Comparison of ENCODE assay signal across 14 cellular contexts in genomic region chr2:73938761-73939352, GRCh38. TPM values are rescaled to one million over a fixed set of nuclear protein-coding genes. Genes with fewer than 3 reads are reported as not detected.
DNase-seq lines count a peak whose midpoint lies in the region; ATAC-seq, FAIRE-seq and TF ChIP-seq lines count a peak whose summit lies in the region.
"Had no signal": no experiment of that assay in that cellular context is flagged by ENCODE, and none has a peak within 500 bp of the region (broad histone marks: within the 10 kb centered on the region; RNA-seq: fewer than 3 reads in every experiment).

No MANE protein-coding gene starts in this region.

- no peaks in the 10 kb centered on the region for H3K27me3 ChIP-seq in suprapubic skin
- H3K27me3 ChIP-seq in HepG2 (ENCODE audit: control insufficient read depth in 1 of 2, insufficient read depth in 2 of 2, low read length in 2 of 2), result no peaks in the 10 kb centered on the region
- H3K27me3 ChIP-seq: ovary, upper lobe of right lung had no signal

- no peak overlapping the region for H3K9ac ChIP-seq in HepG2 (ENCODE audit: insufficient read depth, low read depth, low read length)

- TF ChIP-seq RAD21 in HepG2 (CRISPR knock-in tag; IDR thresholded peaks at IDR 0.05), result no peak

- TF ChIP-seq EP300 in suprapubic skin (IDR thresholded peaks at IDR 0.05) (no peak), HepG2 (IDR thresholded peaks at IDR 0.05; ENCODE audit: low read depth in 2 of 2, low read length in 2 of 2) (no peak), HepG2 (CRISPR knock-in tag; IDR thresholded peaks at IDR 0.05; ENCODE audit: borderline replicate concordance) (no peak)

- H4K20me1 ChIP-seq in HepG2 (ENCODE audit: insufficient read depth, low read length), result peaks cover 14% of the 10 kb centered on the region

- H3K9me3 ChIP-seq in suprapubic skin (no peaks in the 10 kb centered on the region), HepG2 (ENCODE audit: low read length) (no peaks in the 10 kb centered on the region)
- H3K9me3 ChIP-seq: ovary, upper lobe of right lung had no signal

- intact Hi-C loops in activated CD8-positive, alpha-beta T cell treated with anti-CD3 and anti-CD28 coated beads for 36 hours (cut with micrococcal nuclease), result loop anchor here (2.0 kb wide), 1 partner anchor 48 kb away; no protein-coding TSS in a partner anchor
- intact Hi-C loops in HepG2 (cut with micrococcal nuclease; ENCODE audit: unreplicated experiment), result no loop called here

- POLR2A ChIA-PET in activated CD8-positive, alpha-beta T cell treated with anti-CD3 and anti-CD28 coated beads for 36 hours (lab: Charles Lee), result interaction anchor here (0.8 to 2.0 kb wide), 5 partner anchors 9 to 47 kb away, joined by 3 to 7 read pairs (median 4); no protein-coding TSS in a partner anchor
- POLR2A ChIA-PET in HepG2 (lab: Yijun Ruan, JAX), result no interaction called here

- peaks cover 26% of the 10 kb centered on the region for H3K36me3 Mint-ChIP-seq in activated naive CD4-positive, alpha-beta T cell treated with anti-CD3 and anti-CD28 coated beads, Interleukin-2, amount 50 U/mL, for 24 hours
- H3K36me3 Mint-ChIP-seq in activated CD8-positive, alpha-beta T cell treated with anti-CD3 and anti-CD28 coated beads for 36 hours (ENCODE audit: low read depth), result peaks cover 68% of the 10 kb centered on the region

- peaks cover 68% of the 10 kb centered on the region for H3K79me2 ChIP-seq in HepG2 (ENCODE audit: insufficient read depth, low read length)

- no TSS peak for BruUV-seq in HepG2 (replicated peaks; lab: Mats Ljungman, UMichigan)

- no peak for DNase-seq in activated naive CD4-positive, alpha-beta T cell treated with anti-CD3 and anti-CD28 coated beads, Interleukin-2, amount 50 U/mL, for 16 hours
- DNase-seq in activated CD8-positive, alpha-beta T cell treated with anti-CD3 and anti-CD28 coated beads for 36 hours, result peak; percentile 25
- DNase-seq in fibroblast of peridontal ligament (ENCODE audit: extremely low read depth) (peak; percentile 82), suprapubic skin (ENCODE audit: low spot score in 2 of 2) (no peak), HepG2 (ENCODE audit: low spot score) (no peak)
- no peak for DNase-seq in NK-92 treated with Interleukin-12 subunit alpha and Interleukin-12 subunit beta, amount 100 ng/mL, for 24 hours (lab: John Stamatoyannopoulos, UW)
- DNase-seq: effector CD4-positive, alpha-beta T cell; NCI-H69; ovary had no signal

- CTCF ChIA-PET in activated CD8-positive, alpha-beta T cell treated with anti-CD3 and anti-CD28 coated beads for 36 hours (lab: Charles Lee), result interaction anchor here (0.8 to 2.1 kb wide), 10 partner anchors 25 to 210 kb away, joined by 3 to 9 read pairs (median 4); no protein-coding TSS in a partner anchor
- CTCF ChIA-PET in HepG2 (lab: Yijun Ruan, JAX; ENCODE audit: low intra/inter-chr PET ratio, low total read pairs), result no interaction called here

- in situ Hi-C loops in HepG2 (cut with HindIII; ENCODE audit: extremely low pct_ligation_motif_present, low pct_unique_long_range_greater_than_20kb), result no loop called here

- H3K27ac ChIP-seq in suprapubic skin (peak overlapping the region; percentile 3), HepG2 (ENCODE audit: extremely low read length, insufficient read depth, low read length) (no peak overlapping the region)
- H3K27ac ChIP-seq: ovary, upper lobe of right lung had no signal

- peak overlapping the region; percentile 36 for H3K4me3 Mint-ChIP-seq in activated naive CD4-positive, alpha-beta T cell treated with anti-CD3 and anti-CD28 coated beads, Interleukin-2, amount 50 U/mL, for 24 hours
- H3K4me3 Mint-ChIP-seq in activated CD8-positive, alpha-beta T cell treated with anti-CD3 and anti-CD28 coated beads for 36 hours, result no peak overlapping the region
- H3K4me3 Mint-ChIP-seq: CD14-positive monocyte; T-helper 1 cell treated with Interleukin-12 subunit alpha and Interleukin-12 subunit beta and Interleukin-4 antibody, amounts not matched to agents 30 μg/mL and 1 μg/mL, for 36 hours had no signal

- no peak overlapping the region for H3K4me2 ChIP-seq in HepG2 (ENCODE audit: low read depth, low read length)

- H3K27me3 Mint-ChIP-seq in activated naive CD4-positive, alpha-beta T cell treated with anti-CD3 and anti-CD28 coated beads, Interleukin-2, amount 50 U/mL, for 24 hours, result no peaks in the 10 kb centered on the region
- no peaks in the 10 kb centered on the region for H3K27me3 Mint-ChIP-seq in activated CD8-positive, alpha-beta T cell treated with anti-CD3 and anti-CD28 coated beads for 36 hours

- FAIRE-seq in HepG2 (lab: Jason Lieb, UNC), result no peak

- H2AFZ ChIP-seq in HepG2 (ENCODE audit: low read length), result no peak overlapping the region

- peaks cover 3% of the 10 kb centered on the region for H3K36me3 ChIP-seq in suprapubic skin
- peaks cover 13 to 66% of the 10 kb centered on the region in 2 experiments for H3K36me3 ChIP-seq in HepG2 (replicated peaks in 1 of 2; ENCODE audit: control insufficient read depth in 1 of 2, insufficient read depth in 2 of 2, low read length in 2 of 2)
- H3K36me3 ChIP-seq: ovary had no signal

- TF ChIP-seq POLR2A in suprapubic skin (IDR thresholded peaks at IDR 0.05) (no peak), HepG2 (IDR thresholded peaks at IDR 0.05; ENCODE audit: insufficient read depth in 1 of 2, low read depth in 2 of 2, low read length in 2 of 2) (no peak)

- H3K4me1 ChIP-seq in suprapubic skin (peaks cover 43% of the 10 kb centered on the region), HepG2 (ENCODE audit: insufficient read depth, low read length) (no peaks in the 10 kb centered on the region)
- H3K4me1 ChIP-seq: upper lobe of right lung had no signal

- no peak for TF ChIP-seq CTCF in activated CD8-positive, alpha-beta T cell treated with anti-CD3 and anti-CD28 coated beads for 36 hours (IDR thresholded peaks at IDR 0.05)
- TF ChIP-seq CTCF in suprapubic skin (IDR thresholded peaks at IDR 0.05) (no peak), HepG2 (CRISPR knock-in tag; IDR thresholded peaks at IDR 0.05) (no peak)

- peak; percentile 88 for ATAC-seq in activated CD8-positive, alpha-beta T cell treated with anti-CD3 and anti-CD28 coated beads for 36 hours
- no peak for ATAC-seq in HepG2
- ATAC-seq in GM21717 (IDR thresholded peaks at IDR 0.05; ENCODE audit: unreplicated experiment), result no peak

- H3K4me3 ChIP-seq in suprapubic skin (no peak overlapping the region), HepG2 (replicated peaks in 1 of 3; ENCODE audit: insufficient read depth in 1 of 3, low read depth in 2 of 3, low read length in 3 of 3) (no peak overlapping the region)
- H3K4me3 ChIP-seq: ovary, upper lobe of right lung had no signal

- no peaks in the 10 kb centered on the region for H3K9me3 Mint-ChIP-seq in activated naive CD4-positive, alpha-beta T cell treated with anti-CD3 and anti-CD28 coated beads, Interleukin-2, amount 50 U/mL, for 24 hours
- no peaks in the 10 kb centered on the region for H3K9me3 Mint-ChIP-seq in activated CD8-positive, alpha-beta T cell treated with anti-CD3 and anti-CD28 coated beads for 36 hours
- H3K9me3 Mint-ChIP-seq: CD14-positive monocyte; T-helper 1 cell treated with Interleukin-12 subunit alpha and Interleukin-12 subunit beta and Interleukin-4 antibody, amounts not matched to agents 30 μg/mL and 1 μg/mL, for 36 hours had no signal

- WGBS in suprapubic skin, result 46% methylated on average over 5 of the region's 5 CpGs
- 97% methylated on average over 5 of the region's 5 CpGs for WGBS in HepG2 (ENCODE audit: low lambda C conversion rate)

- H3K27ac Mint-ChIP-seq in activated naive CD4-positive, alpha-beta T cell treated with anti-CD3 and anti-CD28 coated beads, Interleukin-2, amount 50 U/mL, for 24 hours, result peak overlapping the region; percentile 46
- H3K27ac Mint-ChIP-seq in activated CD8-positive, alpha-beta T cell treated with anti-CD3 and anti-CD28 coated beads for 36 hours, result peak overlapping the region; percentile 65
- H3K27ac Mint-ChIP-seq: T-helper 1 cell treated with Interleukin-12 subunit alpha and Interleukin-12 subunit beta and Interleukin-4 antibody, amounts not matched to agents 30 μg/mL and 1 μg/mL, for 36 hours had no signal

- H3K4me1 Mint-ChIP-seq in activated naive CD4-positive, alpha-beta T cell treated with anti-CD3 and anti-CD28 coated beads, Interleukin-2, amount 50 U/mL, for 24 hours, result peaks cover 86% of the 10 kb centered on the region
- H3K4me1 Mint-ChIP-seq in activated CD8-positive, alpha-beta T cell treated with anti-CD3 and anti-CD28 coated beads for 36 hours (ENCODE audit: low read depth), result peaks cover 78% of the 10 kb centered on the region

RNA-seq across cellular contexts. Expression of gene DGUOK, which starts 12.2 kb away (rescaled TPM):
- total RNA-seq in activated CD8-positive, alpha-beta T cell treated with anti-CD3 and anti-CD28 coated beads for 36 hours, result 100 to 1,000 TPM in 1 of 2 experiments, 10 to 100 TPM in 1; 96.4 to 103 TPM
- 10 to 100 TPM; 26.2 to 74.9 (median 48.1) TPM for total RNA-seq in suprapubic skin
- total RNA-seq in HepG2 (2016; rRNA removed; fragmentation: Illumina TruSeq; extraction: Trizol), result 105 and 130 TPM in 2 replicates
- 22.6 and 22.7 TPM in 2 replicates for total RNA-seq in HepG2 (2016; cell fraction: cytosol; rRNA removed; fragmentation: Illumina TruSeq; extraction: Trizol; ENCODE audit: low read depth)
- 106 and 144 TPM in 2 replicates for total RNA-seq in HepG2 (2016; cell fraction: insoluble cytoplasmic fraction; rRNA removed; fragmentation: Illumina TruSeq; extraction: Trizol)
- total RNA-seq in HepG2 (2016; cell fraction: membrane; rRNA removed; fragmentation: Illumina TruSeq; extraction: Trizol), result 48.1 and 55.5 TPM in 2 replicates
- total RNA-seq in HepG2 (2016; cell fraction: nucleus; rRNA removed; fragmentation: Illumina TruSeq; extraction: Trizol), result 47.4 and 51.2 TPM in 2 replicates
- 124 and 137 TPM in 2 replicates for polyA plus RNA-seq in HepG2 (2011; rRNA removed)
- polyA plus RNA-seq in HepG2 (2011; cell fraction: cytosol; rRNA removed), result 118 and 121 TPM in 2 replicates
- polyA plus RNA-seq in HepG2 (2011; cell fraction: nucleus; rRNA removed), result 36.3 and 40.1 TPM in 2 replicates
- 107 and 124 TPM in 2 replicates for polyA plus RNA-seq in HepG2 (2012)
- 26.7 and 29.0 TPM in 2 replicates for polyA plus RNA-seq in HepG2 (2016; cell fraction: cytosol; fragmentation: Illumina TruSeq; extraction: Trizol; ENCODE audit: low read depth)
- 184 and 199 TPM in 2 replicates for polyA plus RNA-seq in HepG2 (2016; cell fraction: insoluble cytoplasmic fraction; fragmentation: Illumina TruSeq; extraction: Trizol; ENCODE audit: low read depth)
- 57.6 and 62.2 TPM in 2 replicates for polyA plus RNA-seq in HepG2 (2016; cell fraction: membrane; fragmentation: Illumina TruSeq; extraction: Trizol; ENCODE audit: low read depth)
- polyA plus RNA-seq in HepG2 (2016; cell fraction: nucleus; fragmentation: Illumina TruSeq; extraction: Trizol; ENCODE audit: insufficient read depth, low read depth), result 105 and 115 TPM in 2 replicates
- 25.9 and 35.0 TPM in 2 replicates for polyA minus RNA-seq in HepG2 (2011; rRNA and poly(A)+ RNA removed; ENCODE audit: low replicate concordance)
- 23.1 and 30.6 TPM in 2 replicates for polyA minus RNA-seq in HepG2 (2011; cell fraction: cytosol; rRNA and poly(A)+ RNA removed)
- 23.6 and 37.7 TPM in 2 replicates for polyA minus RNA-seq in HepG2 (2011; cell fraction: nucleus; rRNA and poly(A)+ RNA removed)

RNA-seq across cellular contexts. Expression of gene TET3, which starts 45.9 kb away (rescaled TPM):
- 10 to 100 TPM; 15.5 to 16.4 TPM for total RNA-seq in activated CD8-positive, alpha-beta T cell treated with anti-CD3 and anti-CD28 coated beads for 36 hours
- 10 to 100 TPM; 53.6 to 75.3 (median 58.4) TPM for total RNA-seq in suprapubic skin
- 6.8 TPM in 2 replicates for total RNA-seq in HepG2 (2016; rRNA removed; fragmentation: Illumina TruSeq; extraction: Trizol)
- total RNA-seq in HepG2 (2016; cell fraction: cytosol; rRNA removed; fragmentation: Illumina TruSeq; extraction: Trizol; ENCODE audit: low read depth), result 0.71 and 1.2 TPM in 2 replicates
- 6.1 and 7.2 TPM in 2 replicates for total RNA-seq in HepG2 (2016; cell fraction: insoluble cytoplasmic fraction; rRNA removed; fragmentation: Illumina TruSeq; extraction: Trizol)
- total RNA-seq in HepG2 (2016; cell fraction: membrane; rRNA removed; fragmentation: Illumina TruSeq; extraction: Trizol), result 2.4 and 2.7 TPM in 2 replicates
- total RNA-seq in HepG2 (2016; cell fraction: nucleus; rRNA removed; fragmentation: Illumina TruSeq; extraction: Trizol), result 12.1 and 16.6 TPM in 2 replicates
- polyA plus RNA-seq in HepG2 (2011; rRNA removed), result 4.3 and 4.7 TPM in 2 replicates
- 1.7 and 2.0 TPM in 2 replicates for polyA plus RNA-seq in HepG2 (2011; cell fraction: cytosol; rRNA removed)
- polyA plus RNA-seq in HepG2 (2011; cell fraction: nucleus; rRNA removed), result 19.7 and 21.9 TPM in 2 replicates
- 6.0 and 7.3 TPM in 2 replicates for polyA plus RNA-seq in HepG2 (2012)
- polyA plus RNA-seq in HepG2 (2016; cell fraction: cytosol; fragmentation: Illumina TruSeq; extraction: Trizol; ENCODE audit: low read depth), result 0.26 and 0.32 TPM in 2 replicates
- 4.5 and 5.7 TPM in 2 replicates for polyA plus RNA-seq in HepG2 (2016; cell fraction: insoluble cytoplasmic fraction; fragmentation: Illumina TruSeq; extraction: Trizol; ENCODE audit: low read depth)
- polyA plus RNA-seq in HepG2 (2016; cell fraction: membrane; fragmentation: Illumina TruSeq; extraction: Trizol; ENCODE audit: low read depth), result 0.63 and 0.87 TPM in 2 replicates
- polyA plus RNA-seq in HepG2 (2016; cell fraction: nucleus; fragmentation: Illumina TruSeq; extraction: Trizol; ENCODE audit: insufficient read depth, low read depth), result 24.0 and 27.9 TPM in 2 replicates
- polyA minus RNA-seq in HepG2 (2011; rRNA and poly(A)+ RNA removed; ENCODE audit: low replicate concordance), result 7.6 and 10.7 TPM in 2 replicates
- polyA minus RNA-seq in HepG2 (2011; cell fraction: cytosol; rRNA and poly(A)+ RNA removed), result 3.4 and 4.2 TPM in 2 replicates
- polyA minus RNA-seq in HepG2 (2011; cell fraction: nucleus; rRNA and poly(A)+ RNA removed), result 14.0 and 14.5 TPM in 2 replicates

RNA-seq across cellular contexts. Expression of gene ACTG2, which starts 46.0 kb away (rescaled TPM):
- total RNA-seq in activated CD8-positive, alpha-beta T cell treated with anti-CD3 and anti-CD28 coated beads for 36 hours, result under 1 TPM; 0.11 to 0.27 TPM
- total RNA-seq in suprapubic skin, result 10 to 100 TPM in 3 of 4 donors, 1 to 10 TPM in 1; 9.4 to 43.5 (median 20.7) TPM
- total RNA-seq in HepG2 (2016; rRNA removed; fragmentation: Illumina TruSeq; extraction: Trizol), result 0.13 and 0.14 TPM in 2 replicates
- total RNA-seq in HepG2 (2016; cell fraction: cytosol; rRNA removed; fragmentation: Illumina TruSeq; extraction: Trizol; ENCODE audit: low read depth), result not detected in 2 replicates
- total RNA-seq in HepG2 (2016; cell fraction: insoluble cytoplasmic fraction; rRNA removed; fragmentation: Illumina TruSeq; extraction: Trizol), result 0.06 and 0.43 TPM in 2 replicates
- 0.15 TPM in 1 of 2 replicates, not detected in the other for total RNA-seq in HepG2 (2016; cell fraction: membrane; rRNA removed; fragmentation: Illumina TruSeq; extraction: Trizol)
- 0.28 TPM in 1 of 2 replicates, not detected in the other for total RNA-seq in HepG2 (2016; cell fraction: nucleus; rRNA removed; fragmentation: Illumina TruSeq; extraction: Trizol)
- not detected in 2 replicates for polyA plus RNA-seq in HepG2 (2011; rRNA removed)
- polyA plus RNA-seq in HepG2 (2011; cell fraction: cytosol; rRNA removed), result 0.04 and 0.05 TPM in 2 replicates
- polyA plus RNA-seq in HepG2 (2011; cell fraction: nucleus; rRNA removed), result not detected in 2 replicates
- 0.12 TPM in 1 of 2 replicates, not detected in the other for polyA plus RNA-seq in HepG2 (2012)
- polyA plus RNA-seq in HepG2 (2016; cell fraction: cytosol; fragmentation: Illumina TruSeq; extraction: Trizol; ENCODE audit: low read depth), result 0.11 and 0.15 TPM in 2 replicates
- 0.32 and 0.35 TPM in 2 replicates for polyA plus RNA-seq in HepG2 (2016; cell fraction: insoluble cytoplasmic fraction; fragmentation: Illumina TruSeq; extraction: Trizol; ENCODE audit: low read depth)
- not detected in 2 replicates for polyA plus RNA-seq in HepG2 (2016; cell fraction: membrane; fragmentation: Illumina TruSeq; extraction: Trizol; ENCODE audit: low read depth)
- polyA plus RNA-seq in HepG2 (2016; cell fraction: nucleus; fragmentation: Illumina TruSeq; extraction: Trizol; ENCODE audit: insufficient read depth, low read depth), result 0.45 and 0.98 TPM in 2 replicates
- polyA minus RNA-seq in HepG2 (2011; rRNA and poly(A)+ RNA removed; ENCODE audit: low replicate concordance), result 0.28 TPM in 1 of 2 replicates, not detected in the other
- not detected in 2 replicates for polyA minus RNA-seq in HepG2 (2011; cell fraction: cytosol; rRNA and poly(A)+ RNA removed)
- not detected in 2 replicates for polyA minus RNA-seq in HepG2 (2011; cell fraction: nucleus; rRNA and poly(A)+ RNA removed)
- polyA plus RNA-seq: CD14-positive monocyte had no signal

Comparison
In these comparisons a context has a peak if more than half of its experiments do, and no peak if none do; other contexts are left out.
1. DNase-seq: peak in activated CD8-positive, alpha-beta T cell treated with anti-CD3 and anti-CD28 coated beads for 36 hours (single experiment) and fibroblast of peridontal ligament (single experiment); none in activated naive CD4-positive, alpha-beta T cell treated with anti-CD3 and anti-CD28 coated beads, Interleukin-2, amount 50 U/mL, for 16 hours (single experiment), suprapubic skin (0 of 2), HepG2 (single experiment) and NK-92 treated with Interleukin-12 subunit alpha and Interleukin-12 subunit beta, amount 100 ng/mL, for 24 hours (single experiment).
2. RNA of gene ACTG2, which starts 46.0 kb away (total RNA-seq): 9.4 to 43.5 TPM in suprapubic skin; 0.11 to 0.27 TPM in activated CD8-positive, alpha-beta T cell treated with anti-CD3 and anti-CD28 coated beads for 36 hours and 0.06 to 0.43 TPM in HepG2; every median in the first group is over 4 times any median in the second.